Comparison of ENCODE assay signal across 15 cellular contexts in the genomic region with DNA sequence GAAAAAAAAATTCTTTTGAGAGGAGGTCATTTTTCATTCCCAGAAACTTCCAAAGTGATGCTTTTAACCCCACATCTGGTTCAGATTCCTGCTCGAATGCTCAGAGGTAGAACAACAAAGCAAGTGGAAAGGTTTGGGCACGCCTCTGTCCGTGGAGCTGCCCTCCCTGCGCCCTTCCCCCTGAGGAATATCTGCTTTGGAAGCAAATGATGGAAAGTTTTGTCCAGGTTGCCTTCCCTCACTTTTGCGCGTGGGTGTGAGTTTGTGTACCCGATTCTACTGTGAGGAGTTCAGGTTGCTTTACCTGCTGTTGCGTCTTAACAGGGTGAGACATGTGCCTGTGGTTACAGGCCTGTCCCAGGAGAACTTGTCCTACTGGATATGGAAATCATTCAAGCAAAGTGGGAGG.
A peak's percentile ranks its signal among the peaks of the same experiment; 100 is the strongest.
DNase-seq lines count a peak whose midpoint lies in the region; ATAC-seq and TF ChIP-seq lines count a peak whose summit lies in the region.
"Had no signal": no experiment of that assay in that cellular context is flagged by ENCODE, and none has a peak within 500 bp of the region (broad histone marks: within the 10 kb centered on the region; RNA-seq: fewer than 3 reads in every experiment).

No MANE protein-coding gene starts in this region.

- peak overlapping the region in 1 of 2 donors; percentile 44 for H3K9ac ChIP-seq in colonic mucosa (ENCODE audit: low read depth in 2 of 2, low read length in 2 of 2)

- no peaks in the 10 kb centered on the region for H3K27me3 Mint-ChIP-seq in activated T-cell treated with anti-CD3 and anti-CD28 coated beads, Interleukin-2, amount 50 U/mL, for 72 hours (ENCODE audit: low read depth)
- H3K27me3 Mint-ChIP-seq: activated CD8-positive, alpha-beta memory T cell treated with anti-CD3 and anti-CD28 coated beads, Interleukin-2, amount 10 ng/mL, durations not matched to agents 7 days and 5 days; activated naive CD4-positive, alpha-beta T cell treated with anti-CD3 and anti-CD28 coated beads, Interleukin-2, amount 10 ng/mL, durations not matched to agents 7 days and 5 days had no signal

- no peak for ATAC-seq in activated T-cell treated with anti-CD3 and anti-CD28 coated beads, Interleukin-2, amount 50 U/mL, for 72 hours (replicated peaks in 1 of 2)
- ATAC-seq in mucosa of descending colon (peak; percentile 24), GM19328 (IDR thresholded peaks at IDR 0.05; ENCODE audit: unreplicated experiment) (no peak), GM21619 (IDR thresholded peaks at IDR 0.05; ENCODE audit: unreplicated experiment) (no peak)
- ATAC-seq: activated CD8-positive, alpha-beta memory T cell treated with anti-CD3 and anti-CD28 coated beads, Interleukin-2, amount 10 ng/mL, durations not matched to agents 7 days and 5 days had no signal

- H3K36me3 Mint-ChIP-seq in activated T-cell treated with anti-CD3 and anti-CD28 coated beads, Interleukin-2, amount 50 U/mL, for 72 hours (ENCODE audit: insufficient read depth in 2 of 2), result no peaks in the 10 kb centered on the region
- H3K36me3 Mint-ChIP-seq: activated CD8-positive, alpha-beta memory T cell treated with anti-CD3 and anti-CD28 coated beads, Interleukin-2, amount 10 ng/mL, durations not matched to agents 7 days and 5 days; activated naive CD4-positive, alpha-beta T cell treated with anti-CD3 and anti-CD28 coated beads, Interleukin-2, amount 10 ng/mL, durations not matched to agents 7 days and 5 days had no signal

- H3K27ac Mint-ChIP-seq in activated T-cell treated with anti-CD3 and anti-CD28 coated beads, Interleukin-2, amount 50 U/mL, for 72 hours, result peak overlapping the region; percentile 2
- H3K27ac Mint-ChIP-seq: activated B cell treated with CpG ODN at 0.5 μM for 24 hours; activated CD8-positive, alpha-beta memory T cell treated with anti-CD3 and anti-CD28 coated beads, Interleukin-2, amount 10 ng/mL, durations not matched to agents 7 days and 5 days; activated naive CD4-positive, alpha-beta T cell treated with anti-CD3 and anti-CD28 coated beads, Interleukin-2, amount 10 ng/mL, durations not matched to agents 7 days and 5 days had no signal

- in situ Hi-C loops in brain microvascular endothelial cell (cut with HindIII; ENCODE audit: low pct_ligation_motif_present, low sequenced_read_pairs), result no loop called here

- no peak overlapping the region for H3K4me3 ChIP-seq in colonic mucosa
- no peak overlapping the region for H3K4me3 ChIP-seq in mucosa of descending colon
- H3K4me3 ChIP-seq in brain microvascular endothelial cell (ENCODE audit: low read depth, low read length), result no peak overlapping the region

- H3K4me1 Mint-ChIP-seq in activated T-cell treated with anti-CD3 and anti-CD28 coated beads, Interleukin-2, amount 50 U/mL, for 72 hours (ENCODE audit: low read depth), result peaks cover 7% of the 10 kb centered on the region
- H3K4me1 Mint-ChIP-seq: activated naive CD4-positive, alpha-beta T cell treated with anti-CD3 and anti-CD28 coated beads, Interleukin-2, amount 10 ng/mL, durations not matched to agents 7 days and 5 days had no signal

- TF ChIP-seq CTCF in colonic mucosa (IDR thresholded peaks at IDR 0.05), result no peak
- TF ChIP-seq CTCF in mucosa of descending colon (IDR thresholded peaks at IDR 0.05), result no peak
- no peak for TF ChIP-seq CTCF in brain microvascular endothelial cell (IDR thresholded peaks at IDR 0.05; ENCODE audit: low read depth, low read length, missing control alignments)

- H3K4me1 ChIP-seq in colonic mucosa (peaks cover 17% of the 10 kb centered on the region), mucosa of descending colon (ENCODE audit: low read depth) (peaks cover 27% of the 10 kb centered on the region)

- H3K27ac ChIP-seq in colonic mucosa (peak overlapping the region; percentile 91), brain microvascular endothelial cell (no peak overlapping the region)

- intact Hi-C loops in colonic mucosa (cut with DNase I) (no loop called here), mucosa of descending colon (cut with DNase I, micrococcal nuclease) (no loop called here)

- no peak for DNase-seq in activated T-cell treated with anti-CD3 and anti-CD28 coated beads, Interleukin-2, amount 50 U/mL, for 72 hours
- no peak for DNase-seq in activated T-cell treated with anti-CD3 and anti-CD28 coated beads, Interleukin-2, amount 50 U/mL, for 1 hour
- DNase-seq in colonic mucosa (peak; percentile 53), mucosa of descending colon (peak in 2 of 3 donors; percentile 48 to 53), brain microvascular endothelial cell (no peak)
- DNase-seq in activated naive CD4-positive, alpha-beta T cell treated with Interleukin-2 at 50 U/mL for 16 hours, result no peak
- DNase-seq: activated B cell treated with CpG ODN at 0.5 μM for 24 hours; activated CD8-positive, alpha-beta memory T cell treated with anti-CD3 and anti-CD28 coated beads, Interleukin-2, amount 10 ng/mL, durations not matched to agents 7 days and 5 days; activated naive CD4-positive, alpha-beta T cell treated with anti-CD3 and anti-CD28 coated beads, Interleukin-2, amount 10 ng/mL, durations not matched to agents 7 days and 5 days; erythroblast; NCI-H2081; stimulated activated naive CD8-positive, alpha-beta T cell treated with anti-CD3 and anti-CD28 coated beads, Interleukin-15, Interleukin-2, amounts not matched to agents 100 U/mL and 50 U/mL, for 24 hours had no signal

- H3K9me3 ChIP-seq in colonic mucosa, result no peaks in the 10 kb centered on the region
- no peaks in the 10 kb centered on the region for H3K9me3 ChIP-seq in mucosa of descending colon

- no peak overlapping the region for H3K4me3 Mint-ChIP-seq in activated T-cell treated with anti-CD3 and anti-CD28 coated beads, Interleukin-2, amount 50 U/mL, for 72 hours
- H3K4me3 Mint-ChIP-seq: activated B cell treated with CpG ODN at 0.5 μM for 24 hours; activated CD8-positive, alpha-beta memory T cell treated with anti-CD3 and anti-CD28 coated beads, Interleukin-2, amount 10 ng/mL, durations not matched to agents 7 days and 5 days; activated naive CD4-positive, alpha-beta T cell treated with anti-CD3 and anti-CD28 coated beads, Interleukin-2, amount 10 ng/mL, durations not matched to agents 7 days and 5 days; neural crest cell had no signal

- H3K36me3 ChIP-seq in colonic mucosa (no peaks in the 10 kb centered on the region), mucosa of descending colon (ENCODE audit: low read depth) (no peaks in the 10 kb centered on the region), brain microvascular endothelial cell (replicated peaks) (no peaks in the 10 kb centered on the region)

- no peaks in the 10 kb centered on the region for H3K9me3 Mint-ChIP-seq in activated T-cell treated with anti-CD3 and anti-CD28 coated beads, Interleukin-2, amount 50 U/mL, for 72 hours
- H3K9me3 Mint-ChIP-seq: activated B cell treated with CpG ODN at 0.5 μM for 24 hours; activated naive CD4-positive, alpha-beta T cell treated with anti-CD3 and anti-CD28 coated beads, Interleukin-2, amount 10 ng/mL, durations not matched to agents 7 days and 5 days had no signal

- H3K27me3 ChIP-seq in colonic mucosa, result no peaks in the 10 kb centered on the region
- H3K27me3 ChIP-seq in brain microvascular endothelial cell (replicated peaks), result no peaks in the 10 kb centered on the region

Comparison
In these comparisons a context has a peak if more than half of its experiments do, and no peak if none do; other contexts are left out.
1. DNase-seq: peak in colonic mucosa (single experiment) and mucosa of descending colon (2 of 3); none in activated T-cell treated with anti-CD3 and anti-CD28 coated beads, Interleukin-2, amount 50 U/mL, for 72 hours (0 of 2), activated T-cell treated with anti-CD3 and anti-CD28 coated beads, Interleukin-2, amount 50 U/mL, for 1 hour (single experiment), activated naive CD4-positive, alpha-beta T cell treated with Interleukin-2 at 50 U/mL for 16 hours (single experiment) and brain microvascular endothelial cell (single experiment).